ENCODE assay signal across 11 cellular contexts in genomic region chr3:161171639-161172552, GRCh38. TPM values are rescaled to one million over a fixed set of nuclear protein-coding genes. Genes with fewer than 3 reads are reported as not detected.
A peak's percentile ranks its signal among the peaks of the same experiment; 100 is the strongest.
DNase-seq lines count a peak whose midpoint lies in the region; TF ChIP-seq lines count a peak whose summit lies in the region.
"Had no signal": no experiment of that assay in that cellular context is flagged by ENCODE, and none has a peak within 500 bp of the region (broad histone marks: within the 10 kb centered on the region; RNA-seq: fewer than 3 reads in every experiment).

No MANE protein-coding gene starts in this region.

- no peaks in the 10 kb centered on the region for H3K36me3 ChIP-seq in neuronal stem cell (replicated peaks in 1 of 2; ENCODE audit: control insufficient read depth in 2 of 2, insufficient read depth in 2 of 2, low read length in 2 of 2)
- H3K36me3 ChIP-seq: SJSA1 had no signal

- no peaks in the 10 kb centered on the region for H3K36me3 Mint-ChIP-seq in HFFc6 (ENCODE audit: low read depth)
- H3K36me3 Mint-ChIP-seq: immature natural killer cell had no signal

- no peak overlapping the region for H2BK5ac ChIP-seq in neuronal stem cell (ENCODE audit: low read length)

- POLR2A ChIA-PET in AG04450 (lab: Yijun Ruan, JAX), result no interaction called here

- no peak overlapping the region for H3K4me3 Mint-ChIP-seq in HFFc6
- H3K4me3 Mint-ChIP-seq: immature natural killer cell had no signal

- no peak overlapping the region for H3K4me3 ChIP-seq in AG04450 (ENCODE audit: low read depth, low read length)
- no peak overlapping the region for H3K4me3 ChIP-seq in neuronal stem cell (ENCODE audit: low read length in 2 of 2)
- H3K4me3 ChIP-seq: SJSA1 had no signal

- H2BK12ac ChIP-seq in neuronal stem cell (ENCODE audit: low read length), result no peak overlapping the region

- no peak overlapping the region for H3K23ac ChIP-seq in neuronal stem cell (ENCODE audit: low read depth, low read length, poor library complexity)

- H3K27me3 ChIP-seq in AG04450 (ENCODE audit: control insufficient read depth, insufficient read depth, low read length), result no peaks in the 10 kb centered on the region
- H3K27me3 ChIP-seq in neuronal stem cell (ENCODE audit: control insufficient read depth in 3 of 3, insufficient read depth in 3 of 3, low read depth in 1 of 3, low read length in 3 of 3), result no peaks in the 10 kb centered on the region
- H3K27me3 ChIP-seq: SJSA1 had no signal

- H3K4ac ChIP-seq in neuronal stem cell (ENCODE audit: low read length), result no peak overlapping the region

- no peak overlapping the region for H3K14ac ChIP-seq in neuronal stem cell (ENCODE audit: low read length)

- H3K4me1 Mint-ChIP-seq in HFFc6 (ENCODE audit: low read depth), result no peaks in the 10 kb centered on the region
- H3K4me1 Mint-ChIP-seq: immature natural killer cell had no signal

- H2BK120ac ChIP-seq in neuronal stem cell (ENCODE audit: low read depth, low read length), result no peak overlapping the region

- H3K9ac ChIP-seq in neuronal stem cell (ENCODE audit: low read depth, low read length, poor library complexity), result no peak overlapping the region

- no peaks in the 10 kb centered on the region for H3K4me1 ChIP-seq in neuronal stem cell (ENCODE audit: control insufficient read depth in 2 of 2, insufficient read depth in 1 of 2, low read depth in 1 of 2, low read length in 2 of 2)

- H3K79me1 ChIP-seq in neuronal stem cell (ENCODE audit: low read depth, low read length), result no peaks in the 10 kb centered on the region

- H3K9me3 ChIP-seq in AG04450 (ENCODE audit: control insufficient read depth, insufficient read depth, low read length), result no peaks in the 10 kb centered on the region; the same call in 1 of the 2 replicates
- H3K9me3 ChIP-seq in neuronal stem cell (replicated peaks in 1 of 2; ENCODE audit: control insufficient read depth in 2 of 2, insufficient read depth in 1 of 2, low read depth in 1 of 2, low read length in 2 of 2), result no peaks in the 10 kb centered on the region
- H3K9me3 ChIP-seq: SJSA1 had no signal

- CTCF ChIA-PET in AG04450 (lab: Charles Lee), result no interaction called here

- H3K27me3 Mint-ChIP-seq in HFFc6 (ENCODE audit: insufficient read depth), result no peaks in the 10 kb centered on the region; the same call in 1 of the 2 replicates

- H3K27ac ChIP-seq in AG04450 (ENCODE audit: low read depth, low read length), result no peak overlapping the region
- H3K27ac ChIP-seq in neuronal stem cell (replicated peaks; ENCODE audit: low read length), result no peak overlapping the region
- H3K27ac ChIP-seq: SJSA1 had no signal

- H2BK15ac ChIP-seq in neuronal stem cell (ENCODE audit: low read length), result no peak overlapping the region

- H4K91ac ChIP-seq in neuronal stem cell (ENCODE audit: low read depth, low read length, poor library complexity), result no peak overlapping the region

- no peak overlapping the region for H2AK5ac ChIP-seq in neuronal stem cell (ENCODE audit: low read depth, low read length)

- H3K9me3 Mint-ChIP-seq in HFFc6, result peaks cover 4% of the 10 kb centered on the region
- H3K9me3 Mint-ChIP-seq: immature natural killer cell had no signal

- DNase-seq in AG04450 (ENCODE audit: low read depth, low spot score) (no peak), HFFc6 (no peak), amniotic epithelial cell (ENCODE audit: low read depth) (peak; percentile 36), iPS DF 4.7 (ENCODE audit: extremely low read depth, low spot score) (peak; percentile 7), NCI-H2081 treated with DMSO at 0.1 percent for 48 hours (lab: John Stamatoyannopoulos, UW) (no peak), HUDEP-2 (lab: John Stamatoyannopoulos, UW; ENCODE audit: unreplicated experiment in 76 of 76) (no peak), SIG-M5 treated with dmso at 0.1 percent for 504 hours (lab: John Stamatoyannopoulos, UW; ENCODE audit: unreplicated experiment) (no peak), neuronal stem cell (ENCODE audit: low spot score) (no peak)
- DNase-seq: cerebellar nuclear complex, immature natural killer cell had no signal

- H3K27ac Mint-ChIP-seq in HFFc6, result no peak overlapping the region
- H3K27ac Mint-ChIP-seq: immature natural killer cell had no signal

- TF ChIP-seq CTCF in AG04450 (IDR thresholded peaks at IDR 0.05; ENCODE audit: low read depth, low read length) (peak; percentile 21), HFFc6 (IDR thresholded peaks at IDR 0.05) (peak; percentile 21; the same call in 1 of the 2 replicates)

- no peak overlapping the region for H4K8ac ChIP-seq in neuronal stem cell (ENCODE audit: low read depth, low read length)

- no peak overlapping the region for H2AFZ ChIP-seq in neuronal stem cell (ENCODE audit: low read length)

- no peak overlapping the region for H3K18ac ChIP-seq in neuronal stem cell (ENCODE audit: low read length)

- no CpG with 5 or more reads among the region's 2 CpGs for WGBS in neuronal stem cell (ENCODE audit: extremely low coverage in 2 of 2, insufficient read length in 2 of 2, insufficient replicate concordance in 1 of 2), 2 donors

- no peak overlapping the region for H3K4me2 ChIP-seq in neuronal stem cell (ENCODE audit: insufficient read depth, low read length, poor library complexity, severe bottlenecking)

RNA-seq across cellular contexts. Expression of gene NMD3, which starts 49.2 kb away (rescaled TPM):
- polyA plus RNA-seq in AG04450 (2011; rRNA removed), result 61.0 and 70.5 TPM in 2 replicates
- 62.8 and 76.1 TPM in 2 replicates for polyA minus RNA-seq in AG04450 (2011; rRNA and poly(A)+ RNA removed)
- total RNA-seq in HFFc6 (2021; fragmentation: NEBNext Ultra II Directional; extraction: Animal tissue kit (Norgen Biotek cat#: 25700)), result 10 to 100 TPM; 56.8 to 72.3 (median 64.3) TPM
- polyA plus RNA-seq in neuronal stem cell (2013, experiment 1 of 2), result 24.2 TPM
- 23.3 TPM for polyA plus RNA-seq in neuronal stem cell (2013, experiment 2 of 2)

Comparison
In these comparisons a context has a peak if more than half of its experiments do, and no peak if none do; other contexts are left out.
1. DNase-seq: peak in amniotic epithelial cell (single experiment) and iPS DF 4.7 (single experiment); none in AG04450 (single experiment), HFFc6 (single experiment), NCI-H2081 treated with DMSO at 0.1 percent for 48 hours (single experiment), HUDEP-2 (0 of 76), SIG-M5 treated with dmso at 0.1 percent for 504 hours (single experiment) and neuronal stem cell (single experiment).